Comparison of ENCODE assay signal across 17 cellular contexts in the genomic region with DNA sequence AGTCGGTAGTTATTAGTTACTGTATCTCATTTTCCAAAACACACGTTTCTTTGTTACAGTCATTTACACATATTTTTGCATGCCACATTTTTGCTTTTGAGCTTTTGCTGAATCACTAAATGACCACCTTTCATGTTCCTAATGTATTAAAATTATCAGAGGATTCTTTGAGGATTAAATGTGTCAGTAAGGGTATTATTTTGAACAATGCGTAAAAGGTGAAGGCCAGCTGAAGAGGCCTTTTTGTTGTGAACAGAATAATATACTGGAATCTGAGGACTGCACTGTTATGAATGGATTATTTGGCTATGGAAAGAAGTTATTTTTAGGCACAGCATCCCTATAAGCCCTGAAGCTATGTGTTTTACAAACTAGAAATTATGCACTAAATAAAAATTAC.
A peak's percentile ranks its signal among the peaks of the same experiment; 100 is the strongest.
DNase-seq lines count a peak whose midpoint lies in the region; ATAC-seq and TF ChIP-seq lines count a peak whose summit lies in the region.
"Had no signal": no experiment of that assay in that cellular context is flagged by ENCODE, and none has a peak within 500 bp of the region (broad histone marks: within the 10 kb centered on the region; RNA-seq: fewer than 3 reads in every experiment).

No MANE protein-coding gene starts in this region.

- peaks cover 42% of the 10 kb centered on the region for H3K4me1 Mint-ChIP-seq in mesothelial cell of epicardium

- peak; percentile 42 for DNase-seq in AG10803 (ENCODE audit: low read depth)
- peak; percentile 50 for DNase-seq in NCI-H1694 treated with DMSO at 0.1 percent for 48 hours (lab: John Stamatoyannopoulos, UW)
- peak; percentile 30 for DNase-seq in adipocyte (ENCODE audit: low read depth)
- DNase-seq in mesothelial cell of epicardium (ENCODE audit: low spot score in 2 of 2, unreplicated experiment in 2 of 2), result no peak
- DNase-seq in foreskin fibroblast, result no peak
- DNase-seq in NCI-H2029 treated with DMSO at 0.1 percent for 48 hours (lab: John Stamatoyannopoulos, UW), result no peak
- no peak for DNase-seq in stimulated activated naive CD4-positive, alpha-beta T cell treated with Interleukin-2 at 50 U/mL for 16 hours (lab: John Stamatoyannopoulos, UW)
- DNase-seq: Caco-2, DMS53, NCI-H1436 treated with DMSO at 0.1 percent for 48 hours, NCI-H2107, NCI-H446, NCI-H82, SHP77 treated with DMSO at 0.1 percent for 48 hours had no signal

- H3K9ac ChIP-seq in adipocyte (ENCODE audit: low read length), result peak overlapping the region; percentile 29

- H3K27me3 ChIP-seq in adipocyte (replicated peaks; ENCODE audit: control insufficient read depth, insufficient read depth, low read length), result no peaks in the 10 kb centered on the region

- peaks cover 29% of the 10 kb centered on the region for H3K4me1 ChIP-seq in adipocyte (ENCODE audit: control insufficient read depth, insufficient read depth, low read length)

- H3K27me3 Mint-ChIP-seq in mesothelial cell of epicardium (ENCODE audit: low read depth), result no peaks in the 10 kb centered on the region

- H3K36me3 ChIP-seq in adipocyte (ENCODE audit: control insufficient read depth, insufficient read depth, low read length, severe bottlenecking), result peaks cover 16% of the 10 kb centered on the region

- no peak overlapping the region for H3K4me3 ChIP-seq in AG10803 (ENCODE audit: low read length)
- H3K4me3 ChIP-seq in adipocyte (ENCODE audit: low read length), result no peak overlapping the region
- no peak overlapping the region for H3K4me3 ChIP-seq in foreskin fibroblast (ENCODE audit: low read depth in 1 of 2, low read length in 2 of 2)
- H3K4me3 ChIP-seq: GM12878 had no signal

- H3K9me3 ChIP-seq in adipocyte (ENCODE audit: control insufficient read depth, low read length), result no peaks in the 10 kb centered on the region
- H3K9me3 ChIP-seq: Caco-2 had no signal

- TF ChIP-seq CTCF in AG10803 (conservative IDR thresholded peaks at IDR 0.05; ENCODE audit: low read length) (no peak), mesothelial cell of epicardium (IDR thresholded peaks at IDR 0.05; ENCODE audit: unreplicated experiment) (no peak), foreskin fibroblast (IDR thresholded peaks at IDR 0.05; ENCODE audit: low read depth, low read length) (no peak)

- peak overlapping the region; percentile 40 for H3K27ac Mint-ChIP-seq in mesothelial cell of epicardium

- no peak overlapping the region for H3K4me3 Mint-ChIP-seq in mesothelial cell of epicardium

- ATAC-seq in GM21526 (IDR thresholded peaks at IDR 0.05; ENCODE audit: low FRiP score, unreplicated experiment), result no peak
- ATAC-seq: GM12878, HCT116 had no signal

- H3K9me3 Mint-ChIP-seq in mesothelial cell of epicardium, result peaks cover 4% of the 10 kb centered on the region

- H3K36me3 Mint-ChIP-seq in mesothelial cell of epicardium, result no peaks in the 10 kb centered on the region

Comparison
In these comparisons a context has a peak if more than half of its experiments do, and no peak if none do; other contexts are left out.
1. DNase-seq: peak in AG10803 (single experiment), NCI-H1694 treated with DMSO at 0.1 percent for 48 hours (single experiment) and adipocyte (single experiment); none in mesothelial cell of epicardium (0 of 2), foreskin fibroblast (0 of 2), NCI-H2029 treated with DMSO at 0.1 percent for 48 hours (single experiment) and stimulated activated naive CD4-positive, alpha-beta T cell treated with Interleukin-2 at 50 U/mL for 16 hours (single experiment).